Comparison of ENCODE assay signal across 8 cellular contexts in the genomic region with DNA sequence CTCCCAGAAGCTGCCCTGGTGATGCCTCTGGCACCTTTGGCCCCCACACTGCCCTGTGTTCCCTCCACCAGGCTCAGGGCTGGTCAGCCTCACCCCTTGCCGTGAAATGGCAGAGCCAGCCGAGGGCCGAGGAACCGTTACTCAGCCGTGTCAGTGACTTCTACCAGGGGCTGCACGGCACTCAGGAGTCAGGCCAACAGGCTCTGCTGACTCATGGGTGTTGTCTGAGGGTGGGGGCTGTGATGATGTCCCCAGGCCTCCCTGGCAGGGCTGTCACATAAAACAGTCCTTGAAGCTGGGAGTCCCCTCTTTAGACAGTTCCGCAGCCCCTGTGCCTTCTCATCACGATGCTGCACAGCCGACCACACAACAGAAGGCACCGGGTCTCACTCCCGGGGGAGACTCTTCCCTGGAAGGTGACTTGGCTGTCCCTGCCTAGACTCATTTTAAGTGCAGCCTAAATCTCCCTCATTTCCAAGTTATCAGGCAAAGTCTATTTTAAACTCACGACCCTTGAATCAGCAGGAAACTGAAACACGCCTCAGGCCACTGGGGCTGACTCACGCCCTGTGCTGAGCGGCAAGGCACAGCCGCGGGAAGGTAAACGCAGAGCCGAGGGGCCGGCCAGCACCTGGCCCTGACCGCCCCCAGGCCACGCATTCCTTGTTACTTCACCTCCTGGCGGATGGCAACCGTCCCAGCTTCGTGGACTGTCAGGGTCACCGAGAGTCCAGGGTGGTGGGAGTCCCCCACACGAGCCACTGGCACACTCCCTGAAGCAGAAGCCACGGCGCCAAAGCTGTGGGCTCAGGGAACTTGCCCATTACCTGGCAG.
A peak's percentile ranks its signal among the peaks of the same experiment; 100 is the strongest.
DNase-seq lines count a peak whose midpoint lies in the region; ATAC-seq and TF ChIP-seq lines count a peak whose summit lies in the region.

No MANE protein-coding gene starts in this region.

- peak; percentile 27 to 49 for DNase-seq in activated CD4-positive, alpha-beta T cell treated with anti-CD3 and anti-CD28 coated beads for 24 hours (ENCODE audit: low read depth in 2 of 2)
- DNase-seq in activated CD4-positive, alpha-beta T cell treated with anti-CD3 and anti-CD28 coated beads for 1 hour = no peak
- DNase-seq in NCI-H460 (ENCODE audit: extremely low read depth, low read depth) (peak; percentile 43), right cardiac atrium (peak; percentile 72 to 81 (median 76)), spleen (peak; percentile 79), NCI-H146 (lab: John Stamatoyannopoulos, UW) (no peak)
- peak; percentile 51 to 76 for DNase-seq in activated naive CD4-positive, alpha-beta T cell treated with anti-CD3 and anti-CD28 coated beads, Interleukin-2, amount 50 U/mL, for 72 hours (ENCODE audit: low spot score in 2 of 2)

- TF ChIP-seq POLR2A in spleen (IDR thresholded peaks at IDR 0.05) = no peak

- peak overlapping the region; percentile 66 for H3K27ac ChIP-seq in right cardiac atrium (ENCODE audit: low read length)
- peak overlapping the region; percentile 2 to 89 (median 42) for H3K27ac ChIP-seq in spleen

- H3K4me3 ChIP-seq in right cardiac atrium (ENCODE audit: low read length) (no peak overlapping the region), spleen (peak overlapping the region in 4 of 8 donors; percentile 3 to 43 (median 6))

- intact Hi-C loops in right cardiac atrium (cut with DNase I) (no loop called here), spleen (cut with DNase I; ENCODE audit: low total_unique reads) (no loop called here)

- no peaks in the 10 kb centered on the region for H3K27me3 ChIP-seq in right cardiac atrium (ENCODE audit: control insufficient read depth, insufficient read depth)
- no peaks in the 10 kb centered on the region for H3K27me3 ChIP-seq in spleen (replicated peaks in 1 of 7)

- 13% methylated on average over 29 of the region's 29 CpGs for WGBS in right cardiac atrium
- WGBS in spleen, 5 donors = 20 to 38% (median 23%) methylated on average over 11 to 29 of the region's 29 CpGs

- H3K36me3 ChIP-seq in spleen = peaks cover 0 to 17% (median 1%) of the 10 kb centered on the region in 6 donors

- no peak for TF ChIP-seq CTCF in spleen (IDR thresholded peaks at IDR 0.05 in 8 of 11, conservative IDR thresholded peaks at IDR 0.05 in 3 of 11)

- peak; percentile 39 to 55 for ATAC-seq in activated naive CD4-positive, alpha-beta T cell treated with anti-CD3 and anti-CD28 coated beads, Interleukin-2, amount 50 U/mL, for 72 hours
- ATAC-seq in right cardiac atrium = peak; percentile 65 to 75
- no peak for ATAC-seq in GM21367 (IDR thresholded peaks at IDR 0.05; ENCODE audit: unreplicated experiment)

- no peaks in the 10 kb centered on the region for H3K9me3 ChIP-seq in right cardiac atrium (ENCODE audit: control insufficient read depth, low read length)
- H3K9me3 ChIP-seq in spleen = no peaks in the 10 kb centered on the region

- H3K9me3 Mint-ChIP-seq in activated naive CD4-positive, alpha-beta T cell treated with anti-CD3 and anti-CD28 coated beads, Interleukin-2, amount 50 U/mL, for 72 hours = no peaks in the 10 kb centered on the region

- peaks cover 30% of the 10 kb centered on the region for H3K4me1 ChIP-seq in right cardiac atrium (ENCODE audit: control insufficient read depth, insufficient read depth, low read length)
- peaks cover 85 to 100% (median 100%) of the 10 kb centered on the region in 6 donors for H3K4me1 ChIP-seq in spleen

- peaks cover 7 to 26% of the 10 kb centered on the region in 2 donors for H3K36me3 Mint-ChIP-seq in activated naive CD4-positive, alpha-beta T cell treated with anti-CD3 and anti-CD28 coated beads, Interleukin-2, amount 50 U/mL, for 72 hours

- H3K27ac Mint-ChIP-seq in activated naive CD4-positive, alpha-beta T cell treated with anti-CD3 and anti-CD28 coated beads, Interleukin-2, amount 50 U/mL, for 72 hours = peak overlapping the region; percentile 82 to 89

Comparison
In these comparisons a context has a peak if more than half of its experiments do, and no peak if none do; other contexts are left out.
1. DNase-seq: peak in activated CD4-positive, alpha-beta T cell treated with anti-CD3 and anti-CD28 coated beads for 24 hours (2 of 2), NCI-H460 (single experiment), activated naive CD4-positive, alpha-beta T cell treated with anti-CD3 and anti-CD28 coated beads, Interleukin-2, amount 50 U/mL, for 72 hours (2 of 2), right cardiac atrium (3 of 3) and spleen (single experiment); none in activated CD4-positive, alpha-beta T cell treated with anti-CD3 and anti-CD28 coated beads for 1 hour (single experiment) and NCI-H146 (single experiment).